In the genomic region with DNA sequence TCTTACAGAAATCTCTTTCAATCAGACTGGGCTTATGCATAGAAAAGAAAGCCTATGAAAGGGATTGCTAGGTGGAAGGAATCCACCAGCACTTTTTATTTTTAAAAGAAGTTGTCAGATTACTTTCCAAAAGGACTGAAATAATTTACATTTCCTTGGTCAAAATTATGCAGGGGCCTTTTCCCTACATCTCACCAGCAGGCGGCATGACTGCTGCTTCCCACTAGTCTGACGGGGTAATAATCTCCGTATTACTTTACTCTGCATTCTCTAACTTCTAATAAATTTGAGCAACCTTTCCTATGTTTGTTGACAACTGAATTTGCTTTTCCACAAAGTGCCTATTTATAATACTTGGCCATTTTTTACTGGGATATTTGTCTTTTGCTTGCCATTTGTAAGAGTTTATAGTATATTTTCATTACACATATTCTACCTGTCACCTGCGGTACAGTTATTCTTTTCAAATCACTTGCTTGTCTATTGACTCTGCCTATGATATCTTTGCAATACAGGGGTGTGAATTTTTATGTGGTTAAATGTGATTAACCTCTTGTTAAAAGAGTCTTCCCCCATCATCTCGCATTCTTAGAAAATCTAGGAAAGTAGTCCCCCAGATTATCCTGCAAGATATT, we compare ENCODE assay signal across 8 cellular contexts. TPM values are rescaled to one million over a fixed set of nuclear protein-coding genes. Genes with fewer than 3 reads are reported as not detected.
DNase-seq lines count a peak whose midpoint lies in the region; ATAC-seq and TF ChIP-seq lines count a peak whose summit lies in the region.

No MANE protein-coding gene starts in this region.

- no TSS peak for BruUV-seq in OCI-LY7 (replicated peaks; lab: Mats Ljungman, UMichigan)

- H3K36me3 ChIP-seq in OCI-LY7 (ENCODE audit: insufficient read depth, low read length) = no peaks in the 10 kb centered on the region

- H3K27ac ChIP-seq in 22Rv1 = no peak overlapping the region
- H3K27ac ChIP-seq in OCI-LY7 (ENCODE audit: low read depth, low read length, poor library complexity, severe bottlenecking) = no peak overlapping the region

- H3K4me3 ChIP-seq in OCI-LY7 (ENCODE audit: low read depth, low read length, poor library complexity, severe bottlenecking) (no peak overlapping the region), fibroblast of pulmonary artery (replicated peaks; ENCODE audit: low read depth, low read length) (no peak overlapping the region)

- no peaks in the 10 kb centered on the region for H3K79me2 ChIP-seq in OCI-LY7 (ENCODE audit: insufficient read depth, low read depth, low read length)

- no peaks in the 10 kb centered on the region for H3K9me3 ChIP-seq in OCI-LY7 (ENCODE audit: low read length)

- H3K4me2 ChIP-seq in OCI-LY7 (ENCODE audit: low read length) = no peak overlapping the region

- intact Hi-C loops in OCI-LY7 (cut with micrococcal nuclease; ENCODE audit: unreplicated experiment) = loop anchor here (5.0 kb wide), 1 partner anchor 998 kb away; no protein-coding TSS in a partner anchor

- no peaks in the 10 kb centered on the region for H3K9me2 ChIP-seq in OCI-LY7 (ENCODE audit: insufficient read depth, low read length)

- H4K20me1 ChIP-seq in OCI-LY7 (ENCODE audit: insufficient read depth, low read length) = no peaks in the 10 kb centered on the region

- ATAC-seq in HG02798 (IDR thresholded peaks at IDR 0.05; ENCODE audit: poor library complexity, unreplicated experiment) (no peak), GM21367 (IDR thresholded peaks at IDR 0.05; ENCODE audit: unreplicated experiment) (no peak)

- no peaks in the 10 kb centered on the region for H3K4me1 ChIP-seq in OCI-LY7 (ENCODE audit: insufficient read depth, low read length, poor library complexity, severe bottlenecking)

- H2AFZ ChIP-seq in OCI-LY7 (ENCODE audit: low read length) = no peak overlapping the region

- CTCF ChIA-PET in OCI-LY7 (lab: Charles Lee; ENCODE audit: unreplicated experiment) = no interaction called here

- TF ChIP-seq CTCF in 22Rv1 (IDR thresholded peaks at IDR 0.05) (peak; percentile 46), OCI-LY7 (conservative IDR thresholded peaks at IDR 0.05; ENCODE audit: low read length) (peak; percentile 68), fibroblast of pulmonary artery (IDR thresholded peaks at IDR 0.05; ENCODE audit: low read length, missing control alignments) (peak; percentile 80)

- DNase-seq in EH (ENCODE audit: low read depth) = peak; percentile 30
- DNase-seq in OCI-LY7 (ENCODE audit: low spot score) = peak; percentile 8
- peak; percentile 47 for DNase-seq in fibroblast of pulmonary artery (ENCODE audit: low read depth)
- no peak for DNase-seq in NCI-H2171 treated with DMSO at 0.1 percent for 48 hours (lab: John Stamatoyannopoulos, UW)
- DNase-seq in stimulated activated naive CD4-positive, alpha-beta T cell (lab: John Stamatoyannopoulos, UW) = no peak

- POLR2A ChIA-PET in OCI-LY7 (lab: Charles Lee) = no interaction called here

RNA-seq across cellular contexts. Expression of gene USP47, which starts 51.9 kb away (rescaled TPM):
- 35.2 and 44.1 TPM in 2 replicates for total RNA-seq in OCI-LY7 (2014; rRNA removed; shearing (Covaris generic))
- total RNA-seq in OCI-LY7 (2022) = 39.4 and 42.2 TPM in 2 replicates

Comparison
In these comparisons a context has a peak if more than half of its experiments do, and no peak if none do; other contexts are left out.
1. DNase-seq: peak in EH (single experiment), OCI-LY7 (single experiment) and fibroblast of pulmonary artery (single experiment); none in NCI-H2171 treated with DMSO at 0.1 percent for 48 hours (single experiment) and stimulated activated naive CD4-positive, alpha-beta T cell (0 of 6).
2. Peak in every context shown above with its lines, with median percentiles within 50 percentile points of each other: CTCF ChIP-seq.